Comparison of ENCODE assay signal across 13 cellular contexts in genomic region chr6:43799671-43800623, GRCh38. TPM values are rescaled to one million over a fixed set of nuclear protein-coding genes. Genes with fewer than 3 reads are reported as not detected.
DNase-seq lines count a peak whose midpoint lies in the region; ATAC-seq, FAIRE-seq and TF ChIP-seq lines count a peak whose summit lies in the region.
"Had no signal": no experiment of that assay in that cellular context is flagged by ENCODE, and none has a peak within 500 bp of the region (broad histone marks: within the 10 kb centered on the region; RNA-seq: fewer than 3 reads in every experiment).

No MANE protein-coding gene starts in this region.

- H2BK12ac ChIP-seq in H1 (ENCODE audit: low read depth, low read length), result no peak overlapping the region

- peak overlapping the region; percentile 22; the same call in 1 of the 2 replicates for H4K8ac ChIP-seq in H1 (ENCODE audit: extremely low read depth, insufficient read depth, low read length)

- H3K56ac ChIP-seq in H1 (replicated peaks; ENCODE audit: insufficient read length, low read depth, low read length), result no peak overlapping the region

- H3K4ac ChIP-seq in H1 (replicated peaks; ENCODE audit: insufficient read length, low read depth, low read length), result no peak overlapping the region

- ATAC-seq in GM19023 (IDR thresholded peaks at IDR 0.05; ENCODE audit: unreplicated experiment), result no peak
- no peak for ATAC-seq in naive thymus-derived CD8-positive, alpha-beta T cell
- ATAC-seq: sciatic nerve had no signal

- no peak overlapping the region for H2BK5ac ChIP-seq in H1 (ENCODE audit: low read depth, low read length)

- H3K18ac ChIP-seq in H1 (ENCODE audit: extremely low read depth, low read length), result no peak overlapping the region

- H3K4me1 Mint-ChIP-seq in activated CD4-positive, alpha-beta T cell treated with anti-CD3 and anti-CD28 coated beads, Interleukin-2, amount 10 ng/mL, durations not matched to agents 7 days and 5 days, result peaks cover 18% of the 10 kb centered on the region
- peaks cover 3 to 11% (median 8%) of the 10 kb centered on the region in 4 donors for H3K4me1 Mint-ChIP-seq in naive thymus-derived CD8-positive, alpha-beta T cell

- WGBS in H1 (ENCODE audit: extremely low coverage in 1 of 2, insufficient coverage in 1 of 2, insufficient read length in 1 of 2, insufficient replicate concordance in 2 of 2, low coverage in 1 of 2, low lambda C conversion rate in 2 of 2, missing lambda C conversion rate in 1 of 2), 2 experiments, result 86 to 93% methylated on average over 1 to 6 of the region's 8 CpGs
- 41 to 66% (median 56%) methylated on average over 6 to 8 of the region's 8 CpGs for WGBS in spleen, 5 donors

- no peak overlapping the region for H3K27ac ChIP-seq in OCI-LY3 (ENCODE audit: low read length)
- no peak overlapping the region for H3K27ac ChIP-seq in H1 (ENCODE audit: low read depth, low read length)
- peak overlapping the region in 7 of 8 donors; percentile 22 to 81 (median 73) for H3K27ac ChIP-seq in spleen

- intact Hi-C loops in spleen (cut with DNase I; ENCODE audit: low total_unique reads), result no loop called here

- no peak overlapping the region for H3K23ac ChIP-seq in H1 (ENCODE audit: insufficient read length)

- no peak overlapping the region for H3K14ac ChIP-seq in H1 (ENCODE audit: insufficient read length)

- H4K91ac ChIP-seq in H1 (replicated peaks; ENCODE audit: insufficient read length, low read length), result no peak overlapping the region

- no peak for TF ChIP-seq POLR2A in H1 (IDR thresholded peaks at IDR 0.05; ENCODE audit: control extremely low read depth in 1 of 2, low read depth in 2 of 2, low read length in 2 of 2)
- no peak for TF ChIP-seq POLR2A in spleen (IDR thresholded peaks at IDR 0.05)
- no peak for TF ChIP-seq POLR2A in H54 (IDR thresholded peaks at IDR 0.05; ENCODE audit: low read depth, low read length)

- TF ChIP-seq CTCF in OCI-LY3 (IDR thresholded peaks at IDR 0.05; ENCODE audit: low read depth, low read length) (no peak), H1 (IDR thresholded peaks at IDR 0.05; ENCODE audit: control extremely low read depth in 1 of 3, insufficient read depth in 1 of 3, low read depth in 1 of 3, low read length in 3 of 3) (no peak), spleen (IDR thresholded peaks at IDR 0.05 in 8 of 11, conservative IDR thresholded peaks at IDR 0.05 in 3 of 11) (no peak)

- H2AK5ac ChIP-seq in H1 (ENCODE audit: low read depth, low read length), result no peak overlapping the region

- H3K79me2 ChIP-seq in OCI-LY3 (ENCODE audit: low read length), result no peaks in the 10 kb centered on the region
- H3K79me2 ChIP-seq in H1 (ENCODE audit: control insufficient read depth in 1 of 2, insufficient read depth in 2 of 2, low read length in 2 of 2), result no peaks in the 10 kb centered on the region

- H3K4me3 ChIP-seq in OCI-LY3 (ENCODE audit: low read length) (no peak overlapping the region), H1 (ENCODE audit: extremely low read depth in 1 of 4, insufficient read depth in 2 of 4, low read depth in 3 of 4, low read length in 4 of 4) (no peak overlapping the region), spleen (peak overlapping the region in 1 of 8 donors; percentile 1)
- H3K4me3 ChIP-seq: MG63 had no signal

- H3K4me2 ChIP-seq in OCI-LY3 (ENCODE audit: low read length) (no peak overlapping the region), H1 (ENCODE audit: insufficient read depth in 1 of 2, low read depth in 2 of 2, low read length in 2 of 2) (no peak overlapping the region)

- no peaks in the 10 kb centered on the region for H3K9me3 Mint-ChIP-seq in activated CD4-positive, alpha-beta T cell treated with anti-CD3 and anti-CD28 coated beads, Interleukin-2, amount 10 ng/mL, durations not matched to agents 7 days and 5 days
- H3K9me3 Mint-ChIP-seq in naive thymus-derived CD8-positive, alpha-beta T cell, result no peaks in the 10 kb centered on the region

- no peak overlapping the region for H2BK120ac ChIP-seq in H1 (replicated peaks; ENCODE audit: low read depth, low read length)

- no peak for DNase-seq in activated CD4-positive, alpha-beta T cell treated with anti-CD3 and anti-CD28 coated beads, Interleukin-2, amount 10 ng/mL, durations not matched to agents 7 days and 5 days
- DNase-seq in activated CD4-positive, alpha-beta T cell treated with anti-CD3 and anti-CD28 coated beads for 48 hours, result no peak
- no peak for DNase-seq in H1 (ENCODE audit: low read depth in 1 of 2, low spot score in 2 of 2)
- DNase-seq in spleen, result peak; percentile 54
- no peak for DNase-seq in naive thymus-derived CD8-positive, alpha-beta T cell
- no peak for DNase-seq in H54 (ENCODE audit: insufficient read length, low spot score)
- DNase-seq: activated CD4-positive, alpha-beta T cell treated with anti-CD3 and anti-CD28 coated beads, Interleukin-2, amount 50 U/mL, for 1 hour; anterior cingulate cortex; MG63; stimulated activated CD8-positive, alpha-beta memory T cell treated with anti-CD3 and anti-CD28 coated beads, Interleukin-4, amount 100 ng/mL, for 48 hours had no signal

- H2AFZ ChIP-seq in OCI-LY3 (ENCODE audit: low read depth, low read length) (0 out of 2 replicates have a peak overlapping the region, but pooled peaks have one; percentile 6), H1 (ENCODE audit: low read length) (no peak overlapping the region)

- no peak for TF ChIP-seq RAD21 in H1 (IDR thresholded peaks at IDR 0.05 in 1 of 2, conservative IDR thresholded peaks at IDR 0.05 in 1 of 2; ENCODE audit: low read depth in 2 of 2, low read length in 2 of 2)

- H2BK20ac ChIP-seq in H1 (ENCODE audit: low read length), result no peak overlapping the region

- H3K9ac ChIP-seq in OCI-LY3 (ENCODE audit: low read length), result no peak overlapping the region
- no peak overlapping the region for H3K9ac ChIP-seq in H1 (replicated peaks in 1 of 4; ENCODE audit: extremely low read depth in 1 of 4, low read depth in 3 of 4, low read length in 3 of 4)

- no peaks in the 10 kb centered on the region for H3K9me3 ChIP-seq in OCI-LY3 (ENCODE audit: insufficient read depth, low read length)
- no peaks in the 10 kb centered on the region for H3K9me3 ChIP-seq in H1 (ENCODE audit: insufficient read depth in 2 of 2, low read depth in 1 of 2, low read length in 1 of 2)
- no peaks in the 10 kb centered on the region for H3K9me3 ChIP-seq in spleen
- H3K9me3 ChIP-seq: MG63 had no signal

- no peak overlapping the region for H3K4me3 Mint-ChIP-seq in activated CD4-positive, alpha-beta T cell treated with anti-CD3 and anti-CD28 coated beads, Interleukin-2, amount 10 ng/mL, durations not matched to agents 7 days and 5 days
- H3K4me3 Mint-ChIP-seq in naive thymus-derived CD8-positive, alpha-beta T cell, result no peak overlapping the region

- no peak for FAIRE-seq in H1 (lab: Jason Lieb, UNC)
- FAIRE-seq in H54 (lab: Jason Lieb, UNC), result no peak

- no peaks in the 10 kb centered on the region for H3K36me3 ChIP-seq in OCI-LY3 (replicated peaks; ENCODE audit: low read depth, low read length)
- no peaks in the 10 kb centered on the region for H3K36me3 ChIP-seq in H1 (ENCODE audit: control insufficient read depth in 2 of 4, insufficient read depth in 4 of 4, low read length in 3 of 4)
- H3K36me3 ChIP-seq in spleen, result no peaks in the 10 kb centered on the region
- H3K36me3 ChIP-seq: MG63 had no signal

- no peaks in the 10 kb centered on the region for H3K36me3 Mint-ChIP-seq in activated CD4-positive, alpha-beta T cell treated with anti-CD3 and anti-CD28 coated beads, Interleukin-2, amount 10 ng/mL, durations not matched to agents 7 days and 5 days (ENCODE audit: low read depth)
- H3K36me3 Mint-ChIP-seq in naive thymus-derived CD8-positive, alpha-beta T cell, result no peaks in the 10 kb centered on the region

- POLR2A ChIA-PET in activated CD4-positive, alpha-beta T cell treated with anti-CD3 and anti-CD28 coated beads, Interleukin-2, amount 10 ng/mL, durations not matched to agents 7 days and 5 days (lab: Charles Lee), result no interaction called here
- POLR2A ChIA-PET in H1 (lab: Charles Lee; ENCODE audit: partially characterized antibody), result no interaction called here
- POLR2A ChIA-PET in naive thymus-derived CD8-positive, alpha-beta T cell (lab: Charles Lee), result no interaction called here

- no peaks in the 10 kb centered on the region for H3K79me1 ChIP-seq in H1 (ENCODE audit: low read depth, low read length)

- H3K4me1 ChIP-seq in OCI-LY3 (ENCODE audit: low read length) (peaks cover 16% of the 10 kb centered on the region), H1 (replicated peaks in 1 of 4; ENCODE audit: control insufficient read depth in 3 of 4, insufficient read depth in 4 of 4, low read length in 3 of 4) (no peaks in the 10 kb centered on the region; a peak in 1 of 7 replicates), spleen (peaks cover 0 to 71% (median 14%) of the 10 kb centered on the region in 6 donors)

- H3K23me2 ChIP-seq in H1 (ENCODE audit: low read depth, low read length), result peaks cover 2% of the 10 kb centered on the region; the same call in 1 of the 2 replicates

- no peak overlapping the region for H4K5ac ChIP-seq in H1 (ENCODE audit: insufficient read length, low read depth, low read length)

- no peak for TF ChIP-seq EP300 in H1 (IDR thresholded peaks at IDR 0.05; ENCODE audit: borderline replicate concordance in 1 of 2, low read depth in 2 of 2, low read length in 2 of 2)

- H3K27me3 ChIP-seq in OCI-LY3 (ENCODE audit: low read depth, low read length), result no peaks in the 10 kb centered on the region
- H3K27me3 ChIP-seq in H1 (replicated peaks in 1 of 4; ENCODE audit: control insufficient read depth in 3 of 4, extremely low read depth in 1 of 4, insufficient read depth in 3 of 4, low read length in 3 of 4), result no peaks in the 10 kb centered on the region
- H3K27me3 ChIP-seq in spleen (replicated peaks in 1 of 7), result peaks cover 0 to 4% (median 0%) of the 10 kb centered on the region in 7 donors
- H3K27me3 ChIP-seq: MG63 had no signal

- CTCF ChIA-PET in activated CD4-positive, alpha-beta T cell treated with anti-CD3 and anti-CD28 coated beads, Interleukin-2, amount 10 ng/mL, durations not matched to agents 7 days and 5 days (lab: Charles Lee), result no interaction called here
- CTCF ChIA-PET in H1 (lab: Charles Lee; ENCODE audit: partially characterized antibody), result interaction anchor here (0.8 to 1.3 kb wide), 4 partner anchors 13 to 152 kb away, joined by 3 to 4 read pairs (median 4); no protein-coding TSS in a partner anchor

- H3K27ac Mint-ChIP-seq in activated CD4-positive, alpha-beta T cell treated with anti-CD3 and anti-CD28 coated beads, Interleukin-2, amount 10 ng/mL, durations not matched to agents 7 days and 5 days, result peak overlapping the region; percentile 70
- H3K27ac Mint-ChIP-seq in naive thymus-derived CD8-positive, alpha-beta T cell, result peak overlapping the region in 4 of 10 donors; percentile 14 to 84 (median 32)

- H2BK15ac ChIP-seq in H1 (ENCODE audit: low read length), result no peak overlapping the region

- H3K27me3 Mint-ChIP-seq in activated CD4-positive, alpha-beta T cell treated with anti-CD3 and anti-CD28 coated beads, Interleukin-2, amount 10 ng/mL, durations not matched to agents 7 days and 5 days, result no peaks in the 10 kb centered on the region
- H3K27me3 Mint-ChIP-seq in naive thymus-derived CD8-positive, alpha-beta T cell, result peaks cover 0 to 2% (median 0%) of the 10 kb centered on the region in 5 donors

- H4K20me1 ChIP-seq in OCI-LY3 (ENCODE audit: insufficient read depth, low read length) (no peaks in the 10 kb centered on the region), H1 (replicated peaks in 1 of 2; ENCODE audit: control insufficient read depth in 1 of 2, insufficient read depth in 2 of 2, low read length in 2 of 2) (no peaks in the 10 kb centered on the region)

RNA-seq across cellular contexts. Expression of gene VEGFA, which starts 29.9 kb away (rescaled TPM):
- total RNA-seq in activated CD4-positive, alpha-beta T cell treated with anti-CD3 and anti-CD28 coated beads, Interleukin-2, amount 10 ng/mL, durations not matched to agents 7 days and 5 days, result 10 to 100 TPM; 23.7 to 25.8 TPM
- total RNA-seq in H1 (2021; fragmentation: NEBNext Ultra II Directional; extraction: Animal tissue kit (Norgen Biotek cat#: 25700)), result 40.7 and 42.2 TPM in 2 replicates
- polyA plus RNA-seq in H1 (2011; rRNA removed) (58.5 and 78.3 TPM in 2 replicates), spleen (10 to 100 TPM; 31.0 to 56.6 (median 36.0) TPM)
- 91.7 TPM for polyA plus RNA-seq in H1 (2011; cell fraction: cytosol; rRNA removed)
- 197 TPM for polyA plus RNA-seq in H1 (2011; cell fraction: nucleus; rRNA removed)
- 39.9 to 45.4 TPM (median 43.0 TPM) in 4 replicates for polyA plus RNA-seq in H1 (2012, experiment 1 of 2)
- 28.1 TPM for polyA plus RNA-seq in H1 (2012, experiment 2 of 2)
- polyA plus RNA-seq in H1 (2013, experiment 1 of 2), result 33.6 TPM
- polyA plus RNA-seq in H1 (2013, experiment 2 of 2), result 37.0 TPM
- 167 and 198 TPM in 2 replicates for polyA minus RNA-seq in H1 (2011; rRNA and poly(A)+ RNA removed)
- polyA minus RNA-seq in H1 (2011; cell fraction: cytosol; rRNA and poly(A)+ RNA removed), result 42.9 TPM
- polyA minus RNA-seq in H1 (2011; cell fraction: nucleus; rRNA and poly(A)+ RNA removed), result 91.6 TPM
- 100 to 1,000 TPM; 112 to 486 (median 203) TPM for total RNA-seq in spleen
- 1 to 10 TPM; 4.5 to 5.6 TPM for total RNA-seq in naive thymus-derived CD8-positive, alpha-beta T cell
- polyA plus RNA-seq in naive thymus-derived CD8-positive, alpha-beta T cell, result not detected

Comparison
In these comparisons a context has a peak if more than half of its experiments do, and no peak if none do; other contexts are left out.
1. H3K27ac ChIP-seq: peak in spleen (7 of 8); none in OCI-LY3 (single experiment) and H1 (single experiment).